Comparison of ENCODE assay signal across 29 cellular contexts in genomic region chr2:127582863-127583861, GRCh38. TPM values are rescaled to one million over a fixed set of nuclear protein-coding genes. Genes with fewer than 3 reads are reported as not detected.
DNase-seq lines count a peak whose midpoint lies in the region; ATAC-seq, FAIRE-seq and TF ChIP-seq lines count a peak whose summit lies in the region.
"Had no signal": no experiment of that assay in that cellular context is flagged by ENCODE, and none has a peak within 500 bp of the region (broad histone marks: within the 10 kb centered on the region; RNA-seq: fewer than 3 reads in every experiment).

No MANE protein-coding gene starts in this region.

- H3K14ac ChIP-seq in neuronal stem cell (ENCODE audit: low read length): no peak overlapping the region

- H3K4me3 ChIP-seq in bronchial epithelial cell (ENCODE audit: low read depth, low read length) (no peak overlapping the region), neuronal stem cell (ENCODE audit: low read length in 2 of 2) (no peak overlapping the region), upper lobe of left lung (no peak overlapping the region), transverse colon (no peak overlapping the region)
- H3K4me3 ChIP-seq: BLaER1, gastrocnemius medialis, hepatocyte, psoas muscle, SJSA1, upper lobe of right lung had no signal

- intact Hi-C loops in cardiac septum (cut with DNase I): no loop called here
- intact Hi-C loops in left ventricle myocardium superior (cut with micrococcal nuclease): no loop called here
- intact Hi-C loops in transverse colon (cut with DNase I; ENCODE audit: low total_unique reads): no loop called here

- H3K4ac ChIP-seq in neuronal stem cell (ENCODE audit: low read length): no peak overlapping the region

- H4K91ac ChIP-seq in neuronal stem cell (ENCODE audit: low read depth, low read length, poor library complexity): no peak overlapping the region

- H3K9me3 ChIP-seq in neuronal stem cell (replicated peaks in 1 of 2; ENCODE audit: control insufficient read depth in 2 of 2, insufficient read depth in 1 of 2, low read depth in 1 of 2, low read length in 2 of 2) (no peaks in the 10 kb centered on the region), upper lobe of left lung (no peaks in the 10 kb centered on the region), transverse colon (no peaks in the 10 kb centered on the region)
- H3K9me3 ChIP-seq: BLaER1, gastrocnemius medialis, neutrophil, psoas muscle, SJSA1, upper lobe of right lung had no signal

- H3K27me3 ChIP-seq in bronchial epithelial cell (ENCODE audit: control insufficient read depth, insufficient read depth, low read length) (peaks cover 2% of the 10 kb centered on the region), neuronal stem cell (ENCODE audit: control insufficient read depth in 3 of 3, insufficient read depth in 3 of 3, low read depth in 1 of 3, low read length in 3 of 3) (peaks cover 0 to 24% (median 0%) of the 10 kb centered on the region in 3 experiments), upper lobe of left lung (no peaks in the 10 kb centered on the region), transverse colon (no peaks in the 10 kb centered on the region)
- H3K27me3 ChIP-seq: BLaER1, gastrocnemius medialis, hepatocyte, neutrophil, SJSA1, upper lobe of right lung had no signal

- no peak for TF ChIP-seq POLR2A in upper lobe of left lung (IDR thresholded peaks at IDR 0.05)
- no peak for TF ChIP-seq POLR2A in transverse colon (IDR thresholded peaks at IDR 0.05)

- H3K23ac ChIP-seq in neuronal stem cell (ENCODE audit: low read depth, low read length, poor library complexity): no peak overlapping the region

- FAIRE-seq in bronchial epithelial cell (lab: Jason Lieb, UNC): peak; percentile 23
- FAIRE-seq: endometrium had no signal

- peak overlapping the region; percentile 7 for H3K18ac ChIP-seq in neuronal stem cell (ENCODE audit: low read length)

- H3K79me1 ChIP-seq in neuronal stem cell (ENCODE audit: low read depth, low read length): no peaks in the 10 kb centered on the region

- in situ Hi-C loops in transverse colon (cut with MboI; ENCODE audit: low pct_ligation_motif_present in 1 of 4, low pct_unique_long_range_greater_than_20kb in 1 of 4, low sequenced_read_pairs in 3 of 4): no loop called here

- no peak overlapping the region for H2AFZ ChIP-seq in neuronal stem cell (ENCODE audit: low read length)
- H2AFZ ChIP-seq: hepatocyte had no signal

- WGBS in neuronal stem cell (ENCODE audit: extremely low coverage in 2 of 2, insufficient read length in 2 of 2, insufficient replicate concordance in 1 of 2), 2 donors: no CpG with 5 or more reads among the region's 15 CpGs
- WGBS in upper lobe of left lung, 2 donors: 76 to 81% methylated on average over 9 to 15 of the region's 15 CpGs
- WGBS in transverse colon (ENCODE audit: low coverage in 1 of 2), 2 donors: 83 to 89% methylated on average over 4 to 15 of the region's 15 CpGs

- no peak overlapping the region for H3K4me2 ChIP-seq in neuronal stem cell (ENCODE audit: insufficient read depth, low read length, poor library complexity, severe bottlenecking)
- H3K4me2 ChIP-seq: BLaER1, hepatocyte had no signal

- H4K8ac ChIP-seq in neuronal stem cell (ENCODE audit: low read depth, low read length): no peak overlapping the region

- H2BK5ac ChIP-seq in neuronal stem cell (ENCODE audit: low read length): no peak overlapping the region

- no peak overlapping the region for H2BK15ac ChIP-seq in neuronal stem cell (ENCODE audit: low read length)

- ATAC-seq in left ventricle myocardium superior (no peak), upper lobe of left lung (ENCODE audit: low FRiP score in 2 of 2) (no peak), HG02973 (IDR thresholded peaks at IDR 0.05; ENCODE audit: unreplicated experiment) (no peak)
- ATAC-seq: gastrocnemius medialis, left cardiac atrium, psoas muscle, T-cell, upper lobe of right lung had no signal

- DNase-seq in cardiac septum (ENCODE audit: low spot score) (peak; percentile 36), left ventricle myocardium superior (no peak), bronchial epithelial cell (ENCODE audit: low read depth) (no peak), neuronal stem cell (ENCODE audit: low spot score) (no peak), upper lobe of left lung (peak; percentile 16 to 26), NCI-H1048 (lab: John Stamatoyannopoulos, UW) (no peak), transverse colon (no peak)
- DNase-seq: activated CD4-positive, alpha-beta T cell treated with anti-CD3 and anti-CD28 coated beads for 1 hour; anterior cingulate cortex; DMS53; gastrocnemius medialis; GDM1; H9; left cardiac atrium; NCI-H1417; NCI-H2029 treated with DMSO at 0.1 percent for 48 hours; NCI-H2227 treated with DMSO at 0.1 percent for 48 hours; NCI-H69; RPMI8226 had no signal

- no peak for TF ChIP-seq CTCF in bronchial epithelial cell (IDR thresholded peaks at IDR 0.05; ENCODE audit: insufficient read depth, low read length, severe bottlenecking)
- no peak for TF ChIP-seq CTCF in upper lobe of left lung (IDR thresholded peaks at IDR 0.05)
- TF ChIP-seq CTCF in transverse colon (IDR thresholded peaks at IDR 0.05): no peak

- H3K36me3 ChIP-seq in bronchial epithelial cell (ENCODE audit: control insufficient read depth, insufficient read depth, low read length) (no peaks in the 10 kb centered on the region), neuronal stem cell (replicated peaks in 1 of 2; ENCODE audit: control insufficient read depth in 2 of 2, insufficient read depth in 2 of 2, low read length in 2 of 2) (no peaks in the 10 kb centered on the region), upper lobe of left lung (no peaks in the 10 kb centered on the region), transverse colon (no peaks in the 10 kb centered on the region)
- H3K36me3 ChIP-seq: BLaER1, gastrocnemius medialis, SJSA1, upper lobe of right lung had no signal

- H3K4me1 ChIP-seq in neuronal stem cell (ENCODE audit: control insufficient read depth in 2 of 2, insufficient read depth in 1 of 2, low read depth in 1 of 2, low read length in 2 of 2) (no peaks in the 10 kb centered on the region), upper lobe of left lung (no peaks in the 10 kb centered on the region), transverse colon (no peaks in the 10 kb centered on the region)
- H3K4me1 ChIP-seq: gastrocnemius medialis, psoas muscle, SJSA1, upper lobe of right lung had no signal

- H2AK5ac ChIP-seq in neuronal stem cell (ENCODE audit: low read depth, low read length): no peak overlapping the region

- TF ChIP-seq EP300 in upper lobe of left lung (IDR thresholded peaks at IDR 0.05) (no peak), transverse colon (IDR thresholded peaks at IDR 0.05; ENCODE audit: low read depth) (no peak)

- H3K27ac ChIP-seq in neuronal stem cell (replicated peaks; ENCODE audit: low read length) (no peak overlapping the region), upper lobe of left lung (no peak overlapping the region), transverse colon (no peak overlapping the region)
- H3K27ac ChIP-seq: BLaER1, gastrocnemius medialis, hepatocyte, neutrophil, psoas muscle, SJSA1, upper lobe of right lung had no signal

- H3K9ac ChIP-seq in neuronal stem cell (ENCODE audit: low read depth, low read length, poor library complexity): no peak overlapping the region
- H3K9ac ChIP-seq: BLaER1 had no signal

- H2BK120ac ChIP-seq in neuronal stem cell (ENCODE audit: low read depth, low read length): no peak overlapping the region

- H2BK12ac ChIP-seq in neuronal stem cell (ENCODE audit: low read length): no peak overlapping the region

RNA-seq across cellular contexts. Expression of gene MYO7B, which starts 47.7 kb away (rescaled TPM):
- 0.78 TPM for total RNA-seq in cardiac septum
- 0.42 TPM for total RNA-seq in left ventricle myocardium superior
- not detected in 2 replicates for total RNA-seq in bronchial epithelial cell
- polyA plus RNA-seq in neuronal stem cell (2013, experiment 1 of 2): not detected
- 0.03 TPM for polyA plus RNA-seq in neuronal stem cell (2013, experiment 2 of 2)
- total RNA-seq in upper lobe of left lung: 1 to 10 TPM; 1.2 to 6.1 (median 3.1) TPM
- total RNA-seq in transverse colon: 100 to 1,000 TPM; 242 to 637 (median 280) TPM
- total RNA-seq: H9, MCF 10A had no signal

RNA-seq across cellular contexts. Expression of gene IWS1, which starts 56.9 kb away (rescaled TPM):
- total RNA-seq in cardiac septum (40.7 TPM), left ventricle myocardium superior (58.1 TPM), bronchial epithelial cell (40.8 and 51.0 TPM in 2 replicates), upper lobe of left lung (100 to 1,000 TPM in 1 of 6 donors, 10 to 100 TPM in 5; 29.5 to 128 (median 58.6) TPM), transverse colon (100 to 1,000 TPM in 1 of 4 donors, 10 to 100 TPM in 3; 27.3 to 139 (median 45.4) TPM)
- 54.0 TPM for polyA plus RNA-seq in neuronal stem cell (2013, experiment 1 of 2)
- 53.1 TPM for polyA plus RNA-seq in neuronal stem cell (2013, experiment 2 of 2)

Comparison
In these comparisons a context has a peak if more than half of its experiments do, and no peak if none do; other contexts are left out.
1. DNase-seq: peak in cardiac septum (single experiment) and upper lobe of left lung (2 of 2); none in left ventricle myocardium superior (single experiment), bronchial epithelial cell (single experiment), neuronal stem cell (single experiment), NCI-H1048 (single experiment) and transverse colon (single experiment).
2. RNA of gene MYO7B, which starts 47.7 kb away (total RNA-seq): 242 to 637 TPM in transverse colon; 1.2 to 6.1 TPM in upper lobe of left lung, 0.78 TPM in cardiac septum (single experiment), 0.42 TPM in left ventricle myocardium superior (single experiment) and not detected in bronchial epithelial cell; every median in the first group is over 10 times any median in the second.